In genomic region chr15:64152507-64153387, GRCh38 we compare ENCODE assay signal across 8 cellular contexts. TPM values are rescaled to one million over a fixed set of nuclear protein-coding genes. Genes with fewer than 3 reads are reported as not detected.
DNase-seq lines count a peak whose midpoint lies in the region; FAIRE-seq and TF ChIP-seq lines count a peak whose summit lies in the region.

No MANE protein-coding gene starts in this region.

- H4K20me1 ChIP-seq in H9 (ENCODE audit: control insufficient read depth, insufficient read depth, insufficient read length) = no peaks in the 10 kb centered on the region

- no peak overlapping the region for H3K56ac ChIP-seq in H9 (ENCODE audit: insufficient read length, low read depth, low read length)

- H2BK120ac ChIP-seq in H9 (ENCODE audit: low read depth, low read length, poor library complexity, severe bottlenecking) = no peak overlapping the region

- H3K4me1 Mint-ChIP-seq in activated CD4-positive, alpha-beta T cell treated with anti-CD3 and anti-CD28 coated beads, Interleukin-2, amount 10 ng/mL, durations not matched to agents 24 days and 14 days = peaks cover 23% of the 10 kb centered on the region
- peaks cover 19 to 22% of the 10 kb centered on the region in 2 experiments for H3K4me1 Mint-ChIP-seq in H9

- DNase-seq in activated CD4-positive, alpha-beta T cell treated with anti-CD3 and anti-CD28 coated beads, Interleukin-2, amount 10 ng/mL, durations not matched to agents 24 days and 14 days = peak; percentile 69
- DNase-seq in activated CD4-positive, alpha-beta T cell treated with anti-CD3 and anti-CD28 coated beads, Interleukin-2, amount 50 U/mL, for 1 hour = no peak
- DNase-seq in H9 = peak; percentile 46
- no peak for DNase-seq in fibroblast of villous mesenchyme (ENCODE audit: low read depth)
- no peak for DNase-seq in HEK293T (ENCODE audit: extremely low spot score)
- DNase-seq in HTR-8/SVneo (ENCODE audit: insufficient read length, low spot score) = no peak

- H3K27ac ChIP-seq in H9 (ENCODE audit: insufficient read length, low read depth, low read length) = no peak overlapping the region

- no peak overlapping the region for H4K91ac ChIP-seq in H9 (ENCODE audit: insufficient read length, low read depth, low read length)

- H3K79me2 ChIP-seq in H9 (ENCODE audit: insufficient read depth, low read length) = no peaks in the 10 kb centered on the region

- peaks cover 24% of the 10 kb centered on the region for H3K36me3 Mint-ChIP-seq in activated CD4-positive, alpha-beta T cell treated with anti-CD3 and anti-CD28 coated beads, Interleukin-2, amount 10 ng/mL, durations not matched to agents 24 days and 14 days (ENCODE audit: low read depth)
- peaks cover 13 to 33% (median 33%) of the 10 kb centered on the region in 3 experiments for H3K36me3 Mint-ChIP-seq in H9 (ENCODE audit: insufficient read depth in 1 of 3, low read depth in 3 of 3)

- no peak overlapping the region for H2BK15ac ChIP-seq in H9 (ENCODE audit: low read depth, low read length)

- H2AK5ac ChIP-seq in H9 (ENCODE audit: insufficient read length, low read length) = no peak overlapping the region

- H2BK12ac ChIP-seq in H9 (ENCODE audit: insufficient read length, low read depth, low read length) = no peak overlapping the region

- peak; percentile 75 for TF ChIP-seq POLR2A in Raji (IDR thresholded peaks at IDR 0.05; ENCODE audit: insufficient read depth, low read depth, low read length)

- POLR2A ChIA-PET in HEK293T (lab: Yijun Ruan, JAX) = interaction anchor here (2.2 to 2.3 kb wide), 2 partner anchors 10 to 60 kb away, joined by 8 to 18 read pairs; partner anchors contain the start of genes CIAO2A and PPIB

- no peak overlapping the region for H2AFZ ChIP-seq in H9 (ENCODE audit: low read length)

- H3K9me3 ChIP-seq in H9 (ENCODE audit: control insufficient read depth, low read depth, low read length) (no peaks in the 10 kb centered on the region), skeletal muscle satellite cell (replicated peaks; ENCODE audit: low read length) (no peaks in the 10 kb centered on the region)

- no peak overlapping the region for H4K5ac ChIP-seq in H9 (ENCODE audit: insufficient read length, low read depth, low read length)

- no peaks in the 10 kb centered on the region for H3K4me1 ChIP-seq in H9 (ENCODE audit: insufficient read depth, low read length)
- peaks cover 6% of the 10 kb centered on the region for H3K4me1 ChIP-seq in skeletal muscle satellite cell (ENCODE audit: control insufficient read depth, insufficient read depth, low read length)

- H3K14ac ChIP-seq in H9 (ENCODE audit: insufficient read depth, low read length) = no peak overlapping the region

- H4K8ac ChIP-seq in H9 (replicated peaks; ENCODE audit: insufficient read length, low read depth, low read length) = no peak overlapping the region

- no peak overlapping the region for H3K18ac ChIP-seq in H9 (ENCODE audit: insufficient read length, low read depth, low read length)

- no peak overlapping the region for H3K9ac ChIP-seq in H9 (ENCODE audit: extremely low read depth, insufficient read length, low read length)
- no peak overlapping the region for H3K9ac ChIP-seq in skeletal muscle satellite cell (ENCODE audit: low read depth, low read length)

- H3K27me3 ChIP-seq in H9 (ENCODE audit: insufficient read depth, low read length) = no peaks in the 10 kb centered on the region
- H3K27me3 ChIP-seq in skeletal muscle satellite cell (ENCODE audit: control insufficient read depth, insufficient read depth, low read length) = peaks cover 13% of the 10 kb centered on the region

- H3K4me2 ChIP-seq in H9 (ENCODE audit: insufficient read depth, insufficient read length, low read length) = peak overlapping the region; percentile 41
- H3K4me2 ChIP-seq in skeletal muscle satellite cell (ENCODE audit: low read length) = peak overlapping the region; percentile 83

- no peak for TF ChIP-seq CTCF in H9 (conservative IDR thresholded peaks at IDR 0.05)
- no peak for TF ChIP-seq CTCF in fibroblast of villous mesenchyme (IDR thresholded peaks at IDR 0.05; ENCODE audit: insufficient read depth, low read depth, low read length)

- peaks cover 6% of the 10 kb centered on the region for H3K23me2 ChIP-seq in H9 (ENCODE audit: insufficient read length, low read depth, low read length, poor library complexity, severe bottlenecking)

- H3K23ac ChIP-seq in H9 (ENCODE audit: insufficient read length, low read depth, low read length) = no peak overlapping the region

- WGBS in H9 (ENCODE audit: extremely low coverage, insufficient read length, low lambda C conversion rate) = no CpG with 5 or more reads among the region's 27 CpGs

- H3K36me3 ChIP-seq in skeletal muscle satellite cell (ENCODE audit: insufficient read depth, low read length) = peaks cover 37% of the 10 kb centered on the region

- H2BK20ac ChIP-seq in H9 (ENCODE audit: low read depth, low read length, poor library complexity, severe bottlenecking) = no peak overlapping the region

- H3K4me3 Mint-ChIP-seq in activated CD4-positive, alpha-beta T cell treated with anti-CD3 and anti-CD28 coated beads, Interleukin-2, amount 10 ng/mL, durations not matched to agents 24 days and 14 days = peak overlapping the region; percentile 61
- peak overlapping the region; percentile 73 to 84 for H3K4me3 Mint-ChIP-seq in H9

- H3K27ac Mint-ChIP-seq in activated CD4-positive, alpha-beta T cell treated with anti-CD3 and anti-CD28 coated beads, Interleukin-2, amount 10 ng/mL, durations not matched to agents 24 days and 14 days = no peak overlapping the region
- no peak overlapping the region for H3K27ac Mint-ChIP-seq in H9

- no peaks in the 10 kb centered on the region for H3K79me1 ChIP-seq in H9 (ENCODE audit: insufficient read depth, low read depth, low read length, poor library complexity, severe bottlenecking)

- no peak overlapping the region for H3T11ph ChIP-seq in H9 (ENCODE audit: low read length)

- no peak overlapping the region for H3K4ac ChIP-seq in H9 (ENCODE audit: low read depth, low read length)

- peaks cover 5% of the 10 kb centered on the region for H3K27me3 Mint-ChIP-seq in activated CD4-positive, alpha-beta T cell treated with anti-CD3 and anti-CD28 coated beads, Interleukin-2, amount 10 ng/mL, durations not matched to agents 24 days and 14 days
- H3K27me3 Mint-ChIP-seq in H9 (ENCODE audit: low read depth) = peaks cover 25% of the 10 kb centered on the region

- no peaks in the 10 kb centered on the region for H3K9me3 Mint-ChIP-seq in activated CD4-positive, alpha-beta T cell treated with anti-CD3 and anti-CD28 coated beads, Interleukin-2, amount 10 ng/mL, durations not matched to agents 24 days and 14 days
- H3K9me3 Mint-ChIP-seq in H9 = no peaks in the 10 kb centered on the region

- CTCF ChIA-PET in HEK293T (lab: Yijun Ruan, JAX) = interaction anchor here (0.6 to 0.9 kb wide), 7 partner anchors 9 to 543 kb away, joined by 3 to 6 read pairs (median 3); partner anchors contain the start of gene CIAO2A

- intact Hi-C loops in activated CD4-positive, alpha-beta T cell treated with anti-CD3 and anti-CD28 coated beads, Interleukin-2, amount 10 ng/mL, durations not matched to agents 24 days and 14 days (cut with micrococcal nuclease) = loop anchor here (1.0 kb wide), 2 partner anchors 11 to 58 kb away; partner anchors contain the start of gene PPIB

- FAIRE-seq in HTR-8/SVneo (lab: Jason Lieb, UNC) = no peak

- peak overlapping the region; percentile 62 for H3K4me3 ChIP-seq in fibroblast of villous mesenchyme (ENCODE audit: low read depth, low read length)
- H3K4me3 ChIP-seq in skeletal muscle satellite cell (ENCODE audit: low read length) = no peak overlapping the region

- no peak overlapping the region for H2BK5ac ChIP-seq in H9 (ENCODE audit: insufficient read length, low read length)

TF ChIP-seq in HEK293T, 16 proteins besides CTCF, POLR2A, EP300 and RAD21:
- no peak for TF ChIP-seq CTBP1 (IDR thresholded peaks at IDR 0.05; ENCODE audit: borderline replicate concordance)
- TF ChIP-seq L3MBTL2 (conservative IDR thresholded peaks at IDR 0.05) = no peak
- TF ChIP-seq ELF4 (IDR thresholded peaks at IDR 0.05) = no peak
- no peak for TF ChIP-seq FOXA1 (IDR thresholded peaks at IDR 0.05)
- TF ChIP-seq FOXM1 (IDR thresholded peaks at IDR 0.05; ENCODE audit: borderline replicate concordance) = no peak
- TF ChIP-seq NFRKB (IDR thresholded peaks at IDR 0.05) = no peak
- no peak for TF ChIP-seq ZNF384 (IDR thresholded peaks at IDR 0.05)
- no peak for TF ChIP-seq TARDBP (IDR thresholded peaks at IDR 0.05)
- TF ChIP-seq FOXK2 (IDR thresholded peaks at IDR 0.05) = no peak
- no peak for TF ChIP-seq LEF1 (IDR thresholded peaks at IDR 0.05; ENCODE audit: borderline replicate concordance)
- TF ChIP-seq, protein P1, sequence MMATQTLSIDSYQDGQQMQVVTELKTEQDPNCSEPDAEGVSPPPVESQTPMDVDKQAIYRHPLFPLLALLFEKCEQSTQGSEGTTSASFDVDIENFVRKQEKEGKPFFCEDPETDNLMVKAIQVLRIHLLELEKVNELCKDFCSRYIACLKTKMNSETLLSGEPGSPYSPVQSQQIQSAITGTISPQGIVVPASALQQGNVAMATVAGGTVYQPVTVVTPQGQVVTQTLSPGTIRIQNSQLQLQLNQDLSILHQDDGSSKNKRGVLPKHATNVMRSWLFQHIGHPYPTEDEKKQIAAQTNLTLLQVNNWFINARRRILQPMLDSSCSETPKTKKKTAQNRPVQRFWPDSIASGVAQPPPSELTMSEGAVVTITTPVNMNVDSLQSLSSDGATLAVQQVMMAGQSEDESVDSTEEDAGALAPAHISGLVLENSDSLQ (IDR thresholded peaks at IDR 0.05) = no peak
TF ChIP-seq in HEK293T: peak in this region for 0.

RNA-seq across cellular contexts. Expression of gene SNX22, which starts 1.2 kb away (rescaled TPM):
- total RNA-seq in activated CD4-positive, alpha-beta T cell treated with anti-CD3 and anti-CD28 coated beads, Interleukin-2, amount 10 ng/mL, durations not matched to agents 24 days and 14 days = 0.96 and 1.1 TPM in 2 replicates
- 4.4 and 4.8 TPM in 2 replicates for total RNA-seq in H9 (2021)
- total RNA-seq in fibroblast of villous mesenchyme = under 0.01 and 0.32 TPM in 2 replicates
- total RNA-seq in skeletal muscle satellite cell (2012; rRNA removed) = 0.22 and 0.25 TPM in 2 replicates

RNA-seq across cellular contexts. Expression of gene PPIB, which starts 10.1 kb away (rescaled TPM):
- total RNA-seq in activated CD4-positive, alpha-beta T cell treated with anti-CD3 and anti-CD28 coated beads, Interleukin-2, amount 10 ng/mL, durations not matched to agents 24 days and 14 days = 384 and 397 TPM in 2 replicates
- total RNA-seq in H9 (2021) (433 and 435 TPM in 2 replicates), fibroblast of villous mesenchyme (654 and 959 TPM in 2 replicates)
- 995 TPM in 2 replicates for total RNA-seq in skeletal muscle satellite cell (2012; rRNA removed)

RNA-seq across cellular contexts. Expression of gene SNX1, which starts 57.0 kb away (rescaled TPM):
- total RNA-seq in activated CD4-positive, alpha-beta T cell treated with anti-CD3 and anti-CD28 coated beads, Interleukin-2, amount 10 ng/mL, durations not matched to agents 24 days and 14 days = 117 and 129 TPM in 2 replicates
- total RNA-seq in H9 (2021) = 52.8 and 58.8 TPM in 2 replicates
- total RNA-seq in fibroblast of villous mesenchyme = 33.5 and 42.7 TPM in 2 replicates
- total RNA-seq in skeletal muscle satellite cell (2012; rRNA removed) = 28.1 and 29.5 TPM in 2 replicates

RNA-seq across cellular contexts. Expression of gene CIAO2A, which starts 59.1 kb away (rescaled TPM):
- 72.3 and 73.0 TPM in 2 replicates for total RNA-seq in activated CD4-positive, alpha-beta T cell treated with anti-CD3 and anti-CD28 coated beads, Interleukin-2, amount 10 ng/mL, durations not matched to agents 24 days and 14 days
- total RNA-seq in H9 (2021) = 74.4 and 80.1 TPM in 2 replicates
- total RNA-seq in fibroblast of villous mesenchyme = 55.1 and 62.6 TPM in 2 replicates
- total RNA-seq in skeletal muscle satellite cell (2012; rRNA removed) = 81.5 and 85.2 TPM in 2 replicates

Comparison
In these comparisons a context has a peak if more than half of its experiments do, and no peak if none do; other contexts are left out.
1. DNase-seq: peak in activated CD4-positive, alpha-beta T cell treated with anti-CD3 and anti-CD28 coated beads, Interleukin-2, amount 10 ng/mL, durations not matched to agents 24 days and 14 days (single experiment) and H9 (single experiment); none in activated CD4-positive, alpha-beta T cell treated with anti-CD3 and anti-CD28 coated beads, Interleukin-2, amount 50 U/mL, for 1 hour (single experiment), fibroblast of villous mesenchyme (single experiment), HEK293T (single experiment) and HTR-8/SVneo (single experiment).